In genomic region chr1:191396622-191397021, GRCh38 we compare ENCODE assay signal across 36 cellular contexts.
"Had no signal": no experiment of that assay in that cellular context is flagged by ENCODE, and none has a peak within 500 bp of the region (broad histone marks: within the 10 kb centered on the region; RNA-seq: fewer than 3 reads in every experiment).

No MANE protein-coding gene starts in this region.

- H3K9me3 ChIP-seq: MG63 had no signal

- H3K27me3 ChIP-seq: MG63 had no signal

- DNase-seq: Karpas-422, Kasumi-1, MG63, MM.1S, MV-4-11, NCI-H1048, NCI-H1092, NCI-H1092 treated with DMSO at 0.1 percent for 48 hours, NCI-H1105, NCI-H1105 treated with DMSO at 0.1 percent for 48 hours, NCI-H1417, NCI-H1417 treated with DMSO at 0.1 percent for 48 hours, NCI-H1436, NCI-H1436 treated with DMSO at 0.1 percent for 48 hours, NCI-H146, NCI-H1694, NCI-H1694 treated with DMSO at 0.1 percent for 48 hours, NCI-H187, NCI-H187 treated with DMSO at 0.1 percent for 48 hours, NCI-H1930, NCI-H2029, NCI-H2029 treated with DMSO at 0.1 percent for 48 hours, NCI-H2081, NCI-H2081 treated with DMSO at 0.1 percent for 48 hours, NCI-H2107, NCI-H2171, NCI-H2171 treated with DMSO at 0.1 percent for 48 hours, NCI-H2227 treated with DMSO at 0.1 percent for 48 hours, NCI-H226, NCI-H345, NCI-H446, NCI-H446 treated with DMSO at 0.1 percent for 48 hours, NCI-H510A, NCI-H510A treated with DMSO at 0.1 percent for 48 hours, NCI-H524, NCI-H524 treated with DMSO at 0.1 percent for 48 hours had no signal

- H3K4me3 ChIP-seq: MG63 had no signal

- H3K36me3 ChIP-seq: MG63 had no signal
